In genomic region chr7:48084727-48085432, GRCh38 we compare ENCODE assay signal across 10 cellular contexts. TPM values are rescaled to one million over a fixed set of nuclear protein-coding genes. Genes with fewer than 3 reads are reported as not detected.
A peak's percentile ranks its signal among the peaks of the same experiment; 100 is the strongest.
DNase-seq lines count a peak whose midpoint lies in the region; ATAC-seq and TF ChIP-seq lines count a peak whose summit lies in the region.
"Had no signal": no experiment of that assay in that cellular context is flagged by ENCODE, and none has a peak within 500 bp of the region (broad histone marks: within the 10 kb centered on the region; RNA-seq: fewer than 3 reads in every experiment).

No MANE protein-coding gene starts in this region.

- no peaks in the 10 kb centered on the region for H3K9me3 Mint-ChIP-seq in activated naive CD4-positive, alpha-beta T cell treated with anti-CD3 and anti-CD28 coated beads for 36 hours

- CTCF ChIA-PET in RWPE1 (lab: Yijun Ruan, JAX): no interaction called here
- CTCF ChIA-PET in activated naive CD4-positive, alpha-beta T cell treated with anti-CD3 and anti-CD28 coated beads for 36 hours (lab: Charles Lee): interaction anchor here (0.7 to 4.1 kb wide), 5 partner anchors 17 to 94 kb away, joined by 3 to 20 read pairs (median 11); no protein-coding TSS in a partner anchor

- peak; percentile 60 for ATAC-seq in HG03097 (IDR thresholded peaks at IDR 0.05; ENCODE audit: low FRiP score, unreplicated experiment)
- ATAC-seq in right cardiac atrium: peak; percentile 53 to 59

- H3K9me3 ChIP-seq in right cardiac atrium (ENCODE audit: control insufficient read depth, low read length): no peaks in the 10 kb centered on the region

- H3K4me3 Mint-ChIP-seq in activated naive CD4-positive, alpha-beta T cell treated with anti-CD3 and anti-CD28 coated beads for 36 hours: no peak overlapping the region

- no peaks in the 10 kb centered on the region for H3K27me3 Mint-ChIP-seq in activated naive CD4-positive, alpha-beta T cell treated with anti-CD3 and anti-CD28 coated beads for 36 hours (ENCODE audit: low read depth)

- H3K27ac Mint-ChIP-seq in activated naive CD4-positive, alpha-beta T cell treated with anti-CD3 and anti-CD28 coated beads for 36 hours: peak overlapping the region; percentile 86

- H3K4me3 ChIP-seq in right cardiac atrium (ENCODE audit: low read length): no peak overlapping the region

- POLR2A ChIA-PET in RWPE1 (lab: Yijun Ruan, JAX; ENCODE audit: low non-redundant PET): interaction anchor here (0.9 kb wide), 1 partner anchor 85 kb away, joined by 3 read pairs; no protein-coding TSS in a partner anchor

- peaks cover 58% of the 10 kb centered on the region for H3K4me1 Mint-ChIP-seq in activated naive CD4-positive, alpha-beta T cell treated with anti-CD3 and anti-CD28 coated beads for 36 hours (ENCODE audit: low read depth)

- no peaks in the 10 kb centered on the region for H3K36me3 Mint-ChIP-seq in activated naive CD4-positive, alpha-beta T cell treated with anti-CD3 and anti-CD28 coated beads for 36 hours (ENCODE audit: low read depth)

- peak; percentile 22 for DNase-seq in NCI-H446 treated with DMSO at 0.1 percent for 48 hours (lab: John Stamatoyannopoulos, UW)
- no peak for DNase-seq in NCI-H446 (lab: John Stamatoyannopoulos, UW)
- peak; percentile 96 for DNase-seq in RWPE1 (ENCODE audit: low spot score)
- DNase-seq in activated naive CD4-positive, alpha-beta T cell treated with anti-CD3 and anti-CD28 coated beads for 36 hours: peak; percentile 90
- DNase-seq in right cardiac atrium: peak; percentile 69 to 85 (median 73)
- DNase-seq in stimulated activated CD4-positive, alpha-beta T cell treated with anti-CD3 and anti-CD28 coated beads, Interleukin-4, amount 100 ng/mL, for 1 hour: peak; percentile 56
- no peak for DNase-seq in NCI-H187 (lab: John Stamatoyannopoulos, UW)

- intact Hi-C loops in activated naive CD4-positive, alpha-beta T cell treated with anti-CD3 and anti-CD28 coated beads for 36 hours (cut with micrococcal nuclease): loop anchor here (1.0 kb wide), 4 partner anchors 12 to 94 kb away; partner anchors contain the start of gene C7orf57
- intact Hi-C loops in right cardiac atrium (cut with DNase I): no loop called here

- H3K4me1 ChIP-seq in right cardiac atrium (ENCODE audit: control insufficient read depth, insufficient read depth, low read length): peaks cover 4% of the 10 kb centered on the region

- 66% methylated on average over 9 of the region's 9 CpGs for WGBS in right cardiac atrium

- no peak for TF ChIP-seq CTCF in RWPE1 (conservative IDR thresholded peaks at IDR 0.05; ENCODE audit: low read depth)

- peak overlapping the region; percentile 90 for H3K27ac ChIP-seq in RWPE1
- peak overlapping the region; percentile 19 for H3K27ac ChIP-seq in right cardiac atrium (ENCODE audit: low read length)
- H3K27ac ChIP-seq: 22Rv1 had no signal

- no peaks in the 10 kb centered on the region for H3K27me3 ChIP-seq in right cardiac atrium (ENCODE audit: control insufficient read depth, insufficient read depth)

RNA-seq across cellular contexts. Expression of gene UPP1, which starts 4.2 kb away (rescaled TPM):
- total RNA-seq in activated naive CD4-positive, alpha-beta T cell treated with anti-CD3 and anti-CD28 coated beads for 36 hours: 10 to 100 TPM; 46.9 to 48.2 TPM
- total RNA-seq in right cardiac atrium: 10 to 100 TPM; 20.6 to 29.0 (median 23.5) TPM
- 17.3 TPM for polyA plus RNA-seq in right cardiac atrium

RNA-seq across cellular contexts. Expression of gene C7orf57, which starts 49.5 kb away (rescaled TPM):
- total RNA-seq in activated naive CD4-positive, alpha-beta T cell treated with anti-CD3 and anti-CD28 coated beads for 36 hours: under 1 TPM; 0.29 to 0.44 TPM
- not detected for total RNA-seq in right cardiac atrium
- not detected for polyA plus RNA-seq in right cardiac atrium

RNA-seq across cellular contexts. Expression of gene SUN3, which starts 56.0 kb away (rescaled TPM):
- total RNA-seq in activated naive CD4-positive, alpha-beta T cell treated with anti-CD3 and anti-CD28 coated beads for 36 hours: not detected
- not detected for total RNA-seq in right cardiac atrium
- polyA plus RNA-seq in right cardiac atrium: not detected
- total RNA-seq: temporal lobe had no signal

Comparison
In these comparisons a context has a peak if more than half of its experiments do, and no peak if none do; other contexts are left out.
1. DNase-seq: peak in NCI-H446 treated with DMSO at 0.1 percent for 48 hours (single experiment), RWPE1 (single experiment), activated naive CD4-positive, alpha-beta T cell treated with anti-CD3 and anti-CD28 coated beads for 36 hours (single experiment), right cardiac atrium (3 of 3) and stimulated activated CD4-positive, alpha-beta T cell treated with anti-CD3 and anti-CD28 coated beads, Interleukin-4, amount 100 ng/mL, for 1 hour (single experiment); none in NCI-H446 (0 of 2) and NCI-H187 (0 of 2).